12 cellular contexts compared by ENCODE assay signal in the genomic region with DNA sequence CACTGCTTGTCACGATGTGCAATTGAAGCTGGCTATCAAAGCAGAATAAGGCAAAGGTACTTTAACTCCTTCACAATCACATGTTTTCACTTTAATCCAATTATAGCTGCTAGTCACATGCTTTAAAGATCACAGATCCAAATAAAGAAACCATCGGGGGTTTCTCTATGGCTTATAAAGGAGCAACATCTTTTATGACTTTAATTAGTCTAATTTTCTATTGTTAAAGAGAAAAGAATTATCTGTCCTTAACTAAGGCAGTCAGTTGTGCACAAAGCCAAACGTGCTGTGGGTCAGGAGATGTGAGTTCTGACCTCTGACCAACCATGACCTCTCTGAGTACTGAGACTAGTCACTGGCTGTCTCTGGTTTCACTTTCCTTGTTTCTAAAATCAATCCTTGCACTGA.
DNase-seq lines count a peak whose midpoint lies in the region; ATAC-seq, FAIRE-seq and TF ChIP-seq lines count a peak whose summit lies in the region.
"Had no signal": no experiment of that assay in that cellular context is flagged by ENCODE, and none has a peak within 500 bp of the region (broad histone marks: within the 10 kb centered on the region; RNA-seq: fewer than 3 reads in every experiment).

No MANE protein-coding gene starts in this region.

- H3K4me1 ChIP-seq in liver (ENCODE audit: control insufficient read depth in 4 of 4, insufficient read depth in 4 of 4, low read length in 3 of 4): no peaks in the 10 kb centered on the region
- H3K4me1 ChIP-seq in HepG2 (ENCODE audit: insufficient read depth, low read length): no peaks in the 10 kb centered on the region

- H3K27ac Mint-ChIP-seq in stimulated activated naive B cell treated with anti-CD40 and anti-IgM and Interleukin-4, amounts not matched to agents 10 μg/mL and 1 μg/mL and 100 μg/mL, for 72 hours: no peak overlapping the region
- H3K27ac Mint-ChIP-seq: B cell had no signal

- no peak overlapping the region for H3K4me3 ChIP-seq in liver (ENCODE audit: low read depth in 1 of 3, low read length in 3 of 3)
- H3K4me3 ChIP-seq in HepG2 (replicated peaks in 1 of 3; ENCODE audit: insufficient read depth in 1 of 3, low read depth in 2 of 3, low read length in 3 of 3): no peak overlapping the region

- H2AFZ ChIP-seq in HepG2 (ENCODE audit: low read length): no peak overlapping the region

- FAIRE-seq in HepG2 (lab: Jason Lieb, UNC): no peak

- no peaks in the 10 kb centered on the region for H3K27me3 Mint-ChIP-seq in stimulated activated naive B cell treated with anti-CD40 and anti-IgM and Interleukin-4, amounts not matched to agents 10 μg/mL and 1 μg/mL and 100 μg/mL, for 72 hours
- H3K27me3 Mint-ChIP-seq: B cell; central memory CD8-positive, alpha-beta T cell had no signal

- POLR2A ChIA-PET in HepG2 (lab: Yijun Ruan, JAX): no interaction called here

- H4K20me1 ChIP-seq in HepG2 (ENCODE audit: insufficient read depth, low read length): no peaks in the 10 kb centered on the region

- H3K9me3 Mint-ChIP-seq in stimulated activated naive B cell treated with anti-CD40 and anti-IgM and Interleukin-4, amounts not matched to agents 10 μg/mL and 1 μg/mL and 100 μg/mL, for 72 hours: no peaks in the 10 kb centered on the region
- H3K9me3 Mint-ChIP-seq: central memory CD8-positive, alpha-beta T cell had no signal

- DNase-seq in HepG2 (ENCODE audit: low spot score) (no peak), head of caudate nucleus (no peak), KBM-7 (no peak)
- no peak for DNase-seq in stimulated activated naive B cell treated with anti-CD40 and anti-IgM and Interleukin-4, amounts not matched to agents 10 μg/mL and 1 μg/mL and 100 μg/mL, for 72 hours
- DNase-seq in stimulated activated naive CD4-positive, alpha-beta T cell treated with Interleukin-2 at 50 U/mL for 16 hours (lab: John Stamatoyannopoulos, UW): no peak
- DNase-seq: activated CD8-positive, alpha-beta memory T cell treated with anti-CD3 and anti-CD28 coated beads, Interleukin-2, amount 50 U/mL, for 4 hours; RPMI8226 had no signal

- H3K36me3 ChIP-seq in liver (ENCODE audit: control insufficient read depth in 4 of 4, insufficient read depth in 3 of 4, low read depth in 1 of 4, low read length in 3 of 4) (no peaks in the 10 kb centered on the region), HepG2 (replicated peaks in 1 of 2; ENCODE audit: control insufficient read depth in 1 of 2, insufficient read depth in 2 of 2, low read length in 2 of 2) (no peaks in the 10 kb centered on the region)

- H3K9me3 ChIP-seq in liver (ENCODE audit: control insufficient read depth in 4 of 4, low read length in 3 of 4) (no peaks in the 10 kb centered on the region), HepG2 (ENCODE audit: low read length) (no peaks in the 10 kb centered on the region)

- ATAC-seq in HepG2 (no peak), HG02588 (IDR thresholded peaks at IDR 0.05; ENCODE audit: unreplicated experiment) (peak; percentile 96), HG03520 (IDR thresholded peaks at IDR 0.05; ENCODE audit: unreplicated experiment) (peak; percentile 99)
- peak; percentile 76 to 86 for ATAC-seq in stimulated activated naive B cell treated with anti-CD40 and anti-IgM and Interleukin-4, amounts not matched to agents 10 μg/mL and 1 μg/mL and 100 μg/mL, for 72 hours (replicated peaks)

- no TSS peak for BruUV-seq in HepG2 (replicated peaks; lab: Mats Ljungman, UMichigan)

- WGBS in liver: 54% methylated on average over 3 of the region's 3 CpGs
- WGBS in HepG2 (ENCODE audit: low lambda C conversion rate): 57% methylated on average over 3 of the region's 3 CpGs

- in situ Hi-C loops in HepG2 (cut with HindIII; ENCODE audit: extremely low pct_ligation_motif_present, low pct_unique_long_range_greater_than_20kb) (no loop called here), KBM-7 (cut with MboI; ENCODE audit: low pct_unique_long_range_greater_than_20kb, low sequenced_read_pairs) (no loop called here)

- no peaks in the 10 kb centered on the region for H3K79me2 ChIP-seq in HepG2 (ENCODE audit: insufficient read depth, low read length)

- H3K27ac ChIP-seq in liver (ENCODE audit: low read depth in 1 of 2, low read length in 2 of 2) (no peak overlapping the region), HepG2 (ENCODE audit: extremely low read length, insufficient read depth, low read length) (no peak overlapping the region)

- peaks cover under 1 to 5% of the 10 kb centered on the region in 2 donors for H3K4me1 Mint-ChIP-seq in stimulated activated naive B cell treated with anti-CD40 and anti-IgM and Interleukin-4, amounts not matched to agents 10 μg/mL and 1 μg/mL and 100 μg/mL, for 72 hours
- H3K4me1 Mint-ChIP-seq: central memory CD8-positive, alpha-beta T cell had no signal

- intact Hi-C loops in HepG2 (cut with micrococcal nuclease; ENCODE audit: unreplicated experiment) (no loop called here), head of caudate nucleus (cut with DNase I) (no loop called here)

- no peak overlapping the region for H3K9ac ChIP-seq in liver (ENCODE audit: low read depth in 1 of 2, low read length in 2 of 2)
- H3K9ac ChIP-seq in HepG2 (ENCODE audit: insufficient read depth, low read depth, low read length): no peak overlapping the region

- TF ChIP-seq CTCF in liver (IDR thresholded peaks at IDR 0.05; ENCODE audit: low read depth, low read length, missing input control): no peak
- TF ChIP-seq CTCF in HepG2 (CRISPR knock-in tag; IDR thresholded peaks at IDR 0.05): no peak

- H3K36me3 Mint-ChIP-seq in stimulated activated naive B cell treated with anti-CD40 and anti-IgM and Interleukin-4, amounts not matched to agents 10 μg/mL and 1 μg/mL and 100 μg/mL, for 72 hours: no peaks in the 10 kb centered on the region

- no peak for TF ChIP-seq POLR2A in HepG2 (IDR thresholded peaks at IDR 0.05; ENCODE audit: insufficient read depth in 1 of 2, low read depth in 2 of 2, low read length in 2 of 2)

- CTCF ChIA-PET in HepG2 (lab: Yijun Ruan, JAX; ENCODE audit: low intra/inter-chr PET ratio, low total read pairs): no interaction called here

- no peaks in the 10 kb centered on the region for H3K27me3 ChIP-seq in liver (ENCODE audit: control insufficient read depth in 4 of 4, insufficient read depth in 4 of 4, low read length in 3 of 4)
- H3K27me3 ChIP-seq in HepG2 (ENCODE audit: control insufficient read depth in 1 of 2, insufficient read depth in 2 of 2, low read length in 2 of 2): no peaks in the 10 kb centered on the region; a peak in 1 of 5 replicates

- H3K4me2 ChIP-seq in HepG2 (ENCODE audit: low read depth, low read length): no peak overlapping the region

- TF ChIP-seq EP300 in HepG2 (IDR thresholded peaks at IDR 0.05; ENCODE audit: low read depth in 2 of 2, low read length in 2 of 2): no peak
- no peak for TF ChIP-seq EP300 in HepG2 (CRISPR knock-in tag; IDR thresholded peaks at IDR 0.05; ENCODE audit: borderline replicate concordance)

- no peak for TF ChIP-seq RAD21 in liver (IDR thresholded peaks at IDR 0.05)
- no peak for TF ChIP-seq RAD21 in HepG2 (CRISPR knock-in tag; IDR thresholded peaks at IDR 0.05)

- no peak overlapping the region for H3K4me3 Mint-ChIP-seq in stimulated activated naive B cell treated with anti-CD40 and anti-IgM and Interleukin-4, amounts not matched to agents 10 μg/mL and 1 μg/mL and 100 μg/mL, for 72 hours
- H3K4me3 Mint-ChIP-seq: B cell; central memory CD8-positive, alpha-beta T cell had no signal

TF ChIP-seq in liver, 16 proteins besides CTCF, POLR2A, EP300 and RAD21:
- TF ChIP-seq NR2F2 (IDR thresholded peaks at IDR 0.05) (peak; percentile 78), FOXA1 (IDR thresholded peaks at IDR 0.05) (no peak), HNF4A (conservative IDR thresholded peaks at IDR 0.05) (peak in 1 of 2 donors; percentile 26)

TF ChIP-seq in HepG2, 621 proteins besides CTCF, POLR2A, EP300 and RAD21:
- TF ChIP-seq, protein P1, sequence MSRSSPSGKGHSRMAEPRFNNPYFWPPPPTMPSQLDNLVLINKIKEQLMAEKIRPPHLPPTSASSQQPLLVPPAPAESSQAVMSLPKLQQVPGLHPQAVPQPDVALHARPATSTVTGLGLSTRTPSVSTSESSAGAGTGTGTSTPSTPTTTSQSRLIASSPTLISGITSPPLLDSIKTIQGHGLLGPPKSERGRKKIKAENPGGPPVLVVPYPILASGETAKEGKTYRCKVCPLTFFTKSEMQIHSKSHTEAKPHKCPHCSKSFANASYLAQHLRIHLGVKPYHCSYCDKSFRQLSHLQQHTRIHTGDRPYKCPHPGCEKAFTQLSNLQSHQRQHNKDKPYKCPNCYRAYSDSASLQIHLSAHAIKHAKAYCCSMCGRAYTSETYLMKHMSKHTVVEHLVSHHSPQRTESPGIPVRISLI (CRISPR knock-in tag; IDR thresholded peaks at IDR 0.05; ENCODE audit: borderline replicate concordance): no peak
